8 cellular contexts compared by ENCODE assay signal in genomic region chr13:110561335-110562033, GRCh38. TPM values are rescaled to one million over a fixed set of nuclear protein-coding genes. Genes with fewer than 3 reads are reported as not detected.
A peak's percentile ranks its signal among the peaks of the same experiment; 100 is the strongest.
DNase-seq lines count a peak whose midpoint lies in the region; ATAC-seq lines count a peak whose summit lies in the region.

RAB20 (minus strand) TSS chr13:110561722; CDS start chr13:110561519, 203 bp downstream.

- no peaks in the 10 kb centered on the region for H3K9me3 Mint-ChIP-seq in activated CD8-positive, alpha-beta T cell treated with anti-CD3 and anti-CD28 coated beads, Interleukin-2, amount 10 ng/mL, durations not matched to agents 7 days and 5 days (ENCODE audit: insufficient read depth)

- peak within 1 kb of the TSS; percentile 58 for H4K91ac ChIP-seq in mesenchymal stem cell (ENCODE audit: low read length)

- peak within 1 kb of the TSS; percentile 24 to 35 for H3K4ac ChIP-seq in mesenchymal stem cell (ENCODE audit: low read depth in 1 of 2, low read length in 2 of 2)

- peaks cover 2% of the 10 kb centered on the region for H3K36me3 Mint-ChIP-seq in activated CD8-positive, alpha-beta T cell treated with anti-CD3 and anti-CD28 coated beads, Interleukin-2, amount 10 ng/mL, durations not matched to agents 7 days and 5 days (ENCODE audit: low read depth)

- WGBS in mesenchymal stem cell = under 1% methylated on average over 41 of the region's 81 CpGs

- in situ Hi-C loops in ACHN (cut with HindIII; ENCODE audit: low pct_ligation_motif_present, low pct_unique_long_range_greater_than_20kb, low sequenced_read_pairs) = no loop called here

- H3K4me1 ChIP-seq in mesenchymal stem cell (ENCODE audit: control insufficient read depth, insufficient read depth, low read depth, low read length) = peaks cover 10% of the 10 kb centered on the region

- peak within 1 kb of the TSS in 1 of 2 experiments; percentile 51 for H3K14ac ChIP-seq in mesenchymal stem cell (ENCODE audit: low read length in 2 of 2)

- peak within 1 kb of the TSS; percentile 88 for H2BK120ac ChIP-seq in mesenchymal stem cell (ENCODE audit: low read depth, low read length)

- POLR2A ChIA-PET in activated CD8-positive, alpha-beta T cell treated with anti-CD3 and anti-CD28 coated beads, Interleukin-2, amount 10 ng/mL, durations not matched to agents 7 days and 5 days (lab: Charles Lee) = no interaction called here

- CTCF ChIA-PET in activated CD8-positive, alpha-beta T cell treated with anti-CD3 and anti-CD28 coated beads, Interleukin-2, amount 10 ng/mL, durations not matched to agents 7 days and 5 days (lab: Charles Lee) = no interaction called here

- no peak within 1 kb of the TSS for H2AK5ac ChIP-seq in mesenchymal stem cell (ENCODE audit: low read length, severe bottlenecking)

- no peak within 1 kb of the TSS for H2BK5ac ChIP-seq in mesenchymal stem cell (ENCODE audit: low read depth, low read length, poor library complexity, severe bottlenecking)

- H4K8ac ChIP-seq in mesenchymal stem cell (ENCODE audit: low read length) = peak within 1 kb of the TSS; percentile 87

- ATAC-seq in GM18520 (IDR thresholded peaks at IDR 0.05; ENCODE audit: unreplicated experiment) (peak; percentile 58), HG03039 (IDR thresholded peaks at IDR 0.05; ENCODE audit: unreplicated experiment) (peak; percentile 71)
- ATAC-seq in activated CD8-positive, alpha-beta T cell treated with anti-CD3 and anti-CD28 coated beads, Interleukin-2, amount 10 ng/mL, durations not matched to agents 7 days and 5 days = peak; percentile 77

- peak within 1 kb of the TSS; percentile 93 for H3K4me3 Mint-ChIP-seq in activated CD8-positive, alpha-beta T cell treated with anti-CD3 and anti-CD28 coated beads, Interleukin-2, amount 10 ng/mL, durations not matched to agents 7 days and 5 days

- peaks cover 8% of the 10 kb centered on the region for H3K9me3 ChIP-seq in mesenchymal stem cell (ENCODE audit: control insufficient read depth, low read length)

- peak; percentile 83 for DNase-seq in ACHN
- peak; percentile 85 for DNase-seq in NCI-H748 (lab: John Stamatoyannopoulos, UW; ENCODE audit: unreplicated experiment)
- DNase-seq in activated CD8-positive, alpha-beta T cell treated with anti-CD3 and anti-CD28 coated beads, Interleukin-2, amount 10 ng/mL, durations not matched to agents 7 days and 5 days = peak; percentile 73
- peak; percentile 50 for DNase-seq in effector CD8-positive, alpha-beta T cell (lab: John Stamatoyannopoulos, UW)
- peak; percentile 91 for DNase-seq in mesenchymal stem cell
- DNase-seq in stimulated activated CD8-positive, alpha-beta memory T cell treated with anti-CD3 and anti-CD28 coated beads, Interleukin-12 subunit alpha, Interleukin-12 subunit beta, amount 100 ng/mL, for 4 hours (ENCODE audit: low read depth) = peak; percentile 48

- peaks cover 0 to 3% of the 10 kb centered on the region in 2 experiments for H3K36me3 ChIP-seq in mesenchymal stem cell (ENCODE audit: control insufficient read depth in 1 of 2, insufficient read depth in 2 of 2, low read depth in 1 of 2, low read length in 2 of 2)

- peak within 1 kb of the TSS; percentile 99 for H2BK15ac ChIP-seq in mesenchymal stem cell (ENCODE audit: low read depth, poor library complexity, severe bottlenecking)

- H2BK12ac ChIP-seq in mesenchymal stem cell (ENCODE audit: low read length in 2 of 2) = peak within 1 kb of the TSS in 1 of 2 experiments; percentile 55

- H3K4me1 Mint-ChIP-seq in activated CD8-positive, alpha-beta T cell treated with anti-CD3 and anti-CD28 coated beads, Interleukin-2, amount 10 ng/mL, durations not matched to agents 7 days and 5 days (ENCODE audit: low read depth) = peaks cover 30% of the 10 kb centered on the region

- H3K27ac ChIP-seq in mesenchymal stem cell (ENCODE audit: low read length, poor library complexity, severe bottlenecking) = peak within 1 kb of the TSS; percentile 44

- peak within 1 kb of the TSS in 1 of 2 experiments; percentile 34 for H3K23ac ChIP-seq in mesenchymal stem cell (ENCODE audit: low read length in 2 of 2)

- H3K9ac ChIP-seq in mesenchymal stem cell (ENCODE audit: low read length) = peak within 1 kb of the TSS; percentile 90

- H3K18ac ChIP-seq in mesenchymal stem cell (ENCODE audit: low read depth in 1 of 2, low read length in 2 of 2) = peak within 1 kb of the TSS; percentile 79 to 86

- peak within 1 kb of the TSS; percentile 97 for H3K4me2 ChIP-seq in mesenchymal stem cell (ENCODE audit: low read length, poor library complexity, severe bottlenecking)

- H2AFZ ChIP-seq in mesenchymal stem cell (ENCODE audit: low read depth, low read length) = peak within 1 kb of the TSS; percentile 84

- H3K27me3 ChIP-seq in mesenchymal stem cell (ENCODE audit: control insufficient read depth in 1 of 2, insufficient read depth in 1 of 2, low read length in 2 of 2) = no peaks in the 10 kb centered on the region

- peak within 1 kb of the TSS; percentile 78 for H3K27ac Mint-ChIP-seq in activated CD8-positive, alpha-beta T cell treated with anti-CD3 and anti-CD28 coated beads, Interleukin-2, amount 10 ng/mL, durations not matched to agents 7 days and 5 days

- peaks cover 23% of the 10 kb centered on the region for H3K27me3 Mint-ChIP-seq in activated CD8-positive, alpha-beta T cell treated with anti-CD3 and anti-CD28 coated beads, Interleukin-2, amount 10 ng/mL, durations not matched to agents 7 days and 5 days (ENCODE audit: low read depth)

- peak within 1 kb of the TSS; percentile 73 to 92 for H3K4me3 ChIP-seq in mesenchymal stem cell (ENCODE audit: insufficient read depth in 1 of 2, low read depth in 1 of 2, low read length in 2 of 2)

- peaks cover 5% of the 10 kb centered on the region for H3K79me1 ChIP-seq in mesenchymal stem cell (replicated peaks; ENCODE audit: low read length, poor library complexity, severe bottlenecking)

RNA-seq across cellular contexts. Expression of gene RAB20, which starts in this region (rescaled TPM):
- 1 to 10 TPM; 3.9 to 4.2 TPM for total RNA-seq in activated CD8-positive, alpha-beta T cell treated with anti-CD3 and anti-CD28 coated beads, Interleukin-2, amount 10 ng/mL, durations not matched to agents 7 days and 5 days
- polyA plus RNA-seq in mesenchymal stem cell (2013, experiment 1 of 2) = 5.1 TPM
- 5.2 TPM for polyA plus RNA-seq in mesenchymal stem cell (2013, experiment 2 of 2)

Comparison
In these comparisons a context has a peak if more than half of its experiments do, and no peak if none do; other contexts are left out.
1. Peak in every context shown above with its lines: DNase-seq, ATAC-seq, H3K4me3 ChIP-seq and H3K27ac ChIP-seq.